In genomic region chr18:13381907-13382682, GRCh38 we compare ENCODE assay signal across 8 cellular contexts.
DNase-seq lines count a peak whose midpoint lies in the region; TF ChIP-seq lines count a peak whose summit lies in the region.

No MANE protein-coding gene starts in this region.

- H3K4me1 Mint-ChIP-seq in activated naive CD8-positive, alpha-beta T cell treated with anti-CD3 and anti-CD28 coated beads for 36 hours, result peaks cover 71% of the 10 kb centered on the region
- peaks cover 8 to 11% of the 10 kb centered on the region in 2 experiments for H3K4me1 Mint-ChIP-seq in H9

- H2AFZ ChIP-seq in Loucy (ENCODE audit: low read length) (no peak overlapping the region), parathyroid adenoma (no peak overlapping the region), H9 (ENCODE audit: low read length) (no peak overlapping the region)

- H2BK120ac ChIP-seq in H9 (ENCODE audit: low read depth, low read length, poor library complexity, severe bottlenecking), result no peak overlapping the region

- no CpG with 5 or more reads among the region's 20 CpGs for WGBS in H9 (ENCODE audit: extremely low coverage, insufficient read length, low lambda C conversion rate)

- no peaks in the 10 kb centered on the region for H3F3A ChIP-seq in Loucy (ENCODE audit: low read depth)

- H3K4me2 ChIP-seq in Loucy (ENCODE audit: low read depth, low read length, poor library complexity, severe bottlenecking), result peak overlapping the region; percentile 56
- H3K4me2 ChIP-seq in parathyroid adenoma (ENCODE audit: low read length), result peak overlapping the region; percentile 63
- no peak overlapping the region for H3K4me2 ChIP-seq in H9 (ENCODE audit: insufficient read depth, insufficient read length, low read length)

- H3K9me2 ChIP-seq in Loucy (replicated peaks; ENCODE audit: low read depth, low read length), result no peaks in the 10 kb centered on the region

- H3T11ph ChIP-seq in H9 (ENCODE audit: low read length), result no peak overlapping the region

- no peak overlapping the region for H2AK5ac ChIP-seq in H9 (ENCODE audit: insufficient read length, low read length)

- H3K18ac ChIP-seq in H9 (ENCODE audit: insufficient read length, low read depth, low read length), result no peak overlapping the region

- H3K27ac ChIP-seq in parathyroid adenoma, result peak overlapping the region; percentile 72
- H3K27ac ChIP-seq in H9 (ENCODE audit: insufficient read length, low read depth, low read length), result no peak overlapping the region

- peak overlapping the region; percentile 97 for H3K27ac Mint-ChIP-seq in activated naive CD8-positive, alpha-beta T cell treated with anti-CD3 and anti-CD28 coated beads for 36 hours
- no peak overlapping the region; a peak in 1 of 7 replicates for H3K27ac Mint-ChIP-seq in H9

- no peak overlapping the region for H2BK15ac ChIP-seq in H9 (ENCODE audit: low read depth, low read length)

- H3K9me3 ChIP-seq in Loucy (ENCODE audit: insufficient read depth, low read depth, low read length) (no peaks in the 10 kb centered on the region), parathyroid adenoma (ENCODE audit: control insufficient read depth, low read length) (no peaks in the 10 kb centered on the region), H9 (ENCODE audit: control insufficient read depth, low read depth, low read length) (no peaks in the 10 kb centered on the region)

- peak overlapping the region; percentile 84 for H3K4me3 Mint-ChIP-seq in activated naive CD8-positive, alpha-beta T cell treated with anti-CD3 and anti-CD28 coated beads for 36 hours
- H3K4me3 Mint-ChIP-seq in H9, result no peak overlapping the region

- H3K56ac ChIP-seq in H9 (ENCODE audit: insufficient read length, low read depth, low read length), result no peak overlapping the region

- H2BK20ac ChIP-seq in H9 (ENCODE audit: low read depth, low read length, poor library complexity, severe bottlenecking), result no peak overlapping the region

- H3K79me2 ChIP-seq in Loucy (ENCODE audit: insufficient read depth, low read length) (0 out of 2 replicates have a peak, but pooled peaks cover 10% of the 10 kb centered on the region), parathyroid adenoma (peaks cover 2% of the 10 kb centered on the region), H9 (ENCODE audit: insufficient read depth, low read length) (no peaks in the 10 kb centered on the region)

- H3K36me3 ChIP-seq in Loucy (ENCODE audit: insufficient read depth, low read length) (no peaks in the 10 kb centered on the region), parathyroid adenoma (ENCODE audit: control insufficient read depth, insufficient read depth, low read length) (no peaks in the 10 kb centered on the region)

- no peak overlapping the region for H4K8ac ChIP-seq in H9 (replicated peaks; ENCODE audit: insufficient read length, low read depth, low read length)

- intact Hi-C loops in head of caudate nucleus (cut with DNase I), result no loop called here

- no peak overlapping the region for H2BK12ac ChIP-seq in H9 (ENCODE audit: insufficient read length, low read depth, low read length)

- no peak overlapping the region for H4K91ac ChIP-seq in H9 (ENCODE audit: insufficient read length, low read depth, low read length)

- H3K36me3 Mint-ChIP-seq in activated naive CD8-positive, alpha-beta T cell treated with anti-CD3 and anti-CD28 coated beads for 36 hours, result peaks cover 12% of the 10 kb centered on the region
- H3K36me3 Mint-ChIP-seq in H9 (ENCODE audit: insufficient read depth in 1 of 3, low read depth in 3 of 3), result no peaks in the 10 kb centered on the region

- H3K23ac ChIP-seq in H9 (ENCODE audit: insufficient read length, low read depth, low read length), result no peak overlapping the region

- TF ChIP-seq CTCF in Loucy (conservative IDR thresholded peaks at IDR 0.05; ENCODE audit: low read length) (no peak), parathyroid adenoma (IDR thresholded peaks at IDR 0.05) (no peak), H9 (conservative IDR thresholded peaks at IDR 0.05) (no peak)

- no peaks in the 10 kb centered on the region for H3K23me2 ChIP-seq in H9 (ENCODE audit: insufficient read length, low read depth, low read length, poor library complexity, severe bottlenecking)

- H2BK5ac ChIP-seq in H9 (ENCODE audit: insufficient read length, low read length), result no peak overlapping the region

- H3K4me1 ChIP-seq in Loucy (ENCODE audit: insufficient read depth, low read length, poor library complexity, severe bottlenecking) (peaks cover 44% of the 10 kb centered on the region), parathyroid adenoma (peaks cover 5% of the 10 kb centered on the region), H9 (ENCODE audit: insufficient read depth, low read length) (no peaks in the 10 kb centered on the region)

- peaks cover 5% of the 10 kb centered on the region for H3K9me3 Mint-ChIP-seq in activated naive CD8-positive, alpha-beta T cell treated with anti-CD3 and anti-CD28 coated beads for 36 hours
- no peaks in the 10 kb centered on the region for H3K9me3 Mint-ChIP-seq in H9

- no peaks in the 10 kb centered on the region for H3K79me1 ChIP-seq in H9 (ENCODE audit: insufficient read depth, low read depth, low read length, poor library complexity, severe bottlenecking)

- no peak overlapping the region for H3K4ac ChIP-seq in H9 (ENCODE audit: low read depth, low read length)

- H3K9ac ChIP-seq in Loucy (ENCODE audit: low read depth, low read length, poor library complexity, severe bottlenecking), result peak overlapping the region; percentile 51
- no peak overlapping the region for H3K9ac ChIP-seq in parathyroid adenoma
- H3K9ac ChIP-seq in H9 (ENCODE audit: extremely low read depth, insufficient read length, low read length), result no peak overlapping the region

- H3K27me3 Mint-ChIP-seq in activated naive CD8-positive, alpha-beta T cell treated with anti-CD3 and anti-CD28 coated beads for 36 hours, result no peaks in the 10 kb centered on the region
- H3K27me3 Mint-ChIP-seq in H9 (ENCODE audit: low read depth), result no peaks in the 10 kb centered on the region; the same call in 1 of the 2 replicates

- H4K5ac ChIP-seq in H9 (ENCODE audit: insufficient read length, low read depth, low read length), result no peak overlapping the region

- H3K14ac ChIP-seq in H9 (ENCODE audit: insufficient read depth, low read length), result no peak overlapping the region

- H3K4me3 ChIP-seq in Loucy (ENCODE audit: low read length, poor library complexity, severe bottlenecking) (peak overlapping the region; percentile 14), parathyroid adenoma (ENCODE audit: low read depth, low read length) (no peak overlapping the region)

- H3K27me3 ChIP-seq in Loucy (ENCODE audit: insufficient read depth, low read length, poor library complexity, severe bottlenecking) (no peaks in the 10 kb centered on the region), parathyroid adenoma (ENCODE audit: control insufficient read depth, insufficient read depth, low read length) (no peaks in the 10 kb centered on the region), H9 (ENCODE audit: insufficient read depth, low read length) (no peaks in the 10 kb centered on the region)

- DNase-seq in NCI-H345 (lab: John Stamatoyannopoulos, UW), result peak; percentile 33
- DNase-seq in NCI-H345 treated with DMSO at 0.1 percent for 48 hours (lab: John Stamatoyannopoulos, UW; ENCODE audit: unreplicated experiment), result no peak
- peak; percentile 55 for DNase-seq in activated naive CD8-positive, alpha-beta T cell treated with anti-CD3 and anti-CD28 coated beads for 36 hours
- peak in 29 of 42 donors; percentile 16 to 78 (median 60) for DNase-seq in head of caudate nucleus
- DNase-seq in H9, result no peak
- DNase-seq in HuH-7 (ENCODE audit: low spot score), result no peak

- H4K20me1 ChIP-seq in Loucy (ENCODE audit: insufficient read depth, low read length, poor library complexity, severe bottlenecking) (no peaks in the 10 kb centered on the region), H9 (ENCODE audit: control insufficient read depth, insufficient read depth, insufficient read length) (no peaks in the 10 kb centered on the region)

Comparison
In these comparisons a context has a peak if more than half of its experiments do, and no peak if none do; other contexts are left out.
1. DNase-seq: peak in NCI-H345 (single experiment), activated naive CD8-positive, alpha-beta T cell treated with anti-CD3 and anti-CD28 coated beads for 36 hours (single experiment) and head of caudate nucleus (29 of 42); none in NCI-H345 treated with DMSO at 0.1 percent for 48 hours (single experiment), H9 (single experiment) and HuH-7 (single experiment).